8 cellular contexts compared by ENCODE assay signal in the genomic region with DNA sequence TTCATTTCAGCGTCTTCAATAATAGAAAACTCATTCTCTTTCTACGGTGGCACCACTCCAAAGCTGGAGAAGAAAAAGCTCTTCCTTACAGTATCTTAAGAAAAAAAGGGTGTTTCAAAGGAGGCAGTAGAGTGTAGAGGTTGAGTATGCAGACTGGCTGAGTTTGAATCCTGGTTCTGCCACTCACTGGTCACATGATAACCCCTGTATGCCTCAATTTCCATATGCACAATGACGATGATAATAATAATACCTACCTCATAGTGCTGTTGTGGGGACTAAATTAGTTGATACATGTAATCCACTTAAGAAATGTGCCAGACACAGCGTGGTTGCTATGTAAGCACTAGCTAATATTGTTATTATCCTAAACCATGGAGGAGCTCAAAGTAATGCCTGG. TPM values are rescaled to one million over a fixed set of nuclear protein-coding genes. Genes with fewer than 3 reads are reported as not detected.
DNase-seq lines count a peak whose midpoint lies in the region; ATAC-seq and TF ChIP-seq lines count a peak whose summit lies in the region.

No MANE protein-coding gene starts in this region.

- H3K4me3 ChIP-seq in BLaER1 (peak overlapping the region; percentile 96), HUES6 (ENCODE audit: low read depth, low read length) (peak overlapping the region; percentile 89; the same call in 1 of the 2 replicates), mammary epithelial cell (replicated peaks in 1 of 3; ENCODE audit: insufficient read depth in 1 of 3, low read depth in 2 of 3, low read length in 3 of 3) (no peak overlapping the region), brain microvascular endothelial cell (ENCODE audit: low read depth, low read length) (no peak overlapping the region)

- CTCF ChIA-PET in mammary epithelial cell (lab: Charles Lee; ENCODE audit: low non-redundant PET), result no interaction called here

- peak overlapping the region; percentile 89 for H3K4me2 ChIP-seq in BLaER1
- peak overlapping the region; percentile 85 for H3K4me2 ChIP-seq in mammary epithelial cell (ENCODE audit: insufficient read depth, low read depth, low read length)

- no TSS peak for BruUV-seq in mammary epithelial cell (replicated peaks; lab: Mats Ljungman, UMichigan)

- no peak for DNase-seq in mammary epithelial cell
- DNase-seq in nephron progenitor cell, result no peak
- DNase-seq in NCI-H2107 treated with DMSO at 0.1 percent for 48 hours (lab: John Stamatoyannopoulos, UW; ENCODE audit: unreplicated experiment), result no peak
- DNase-seq in germinal center (ENCODE audit: low spot score), result no peak
- DNase-seq in brain microvascular endothelial cell, result no peak

- H3K36me3 ChIP-seq in BLaER1, result peaks cover 38% of the 10 kb centered on the region
- peaks cover 6% of the 10 kb centered on the region for H3K36me3 ChIP-seq in HUES6 (ENCODE audit: control insufficient read depth, insufficient read depth, low read length)
- H3K36me3 ChIP-seq in mammary epithelial cell (ENCODE audit: insufficient read depth, low read length), result no peaks in the 10 kb centered on the region
- no peaks in the 10 kb centered on the region for H3K36me3 ChIP-seq in brain microvascular endothelial cell (replicated peaks)

- no peak overlapping the region for H2AFZ ChIP-seq in mammary epithelial cell (ENCODE audit: low read depth, low read length)

- H3K27ac ChIP-seq in BLaER1 (0 out of 2 replicates have a peak overlapping the region, but pooled peaks have one; percentile 100), HUES6 (ENCODE audit: low read depth, low read length) (no peak overlapping the region), mammary epithelial cell (ENCODE audit: insufficient read depth, low read depth, low read length) (no peak overlapping the region), brain microvascular endothelial cell (no peak overlapping the region)

- H3K36me3 Mint-ChIP-seq in nephron progenitor cell (ENCODE audit: low read depth), result peaks cover 27% of the 10 kb centered on the region

- no peak for TF ChIP-seq CTCF in mammary epithelial cell (conservative IDR thresholded peaks at IDR 0.05 in 1 of 2, IDR thresholded peaks at IDR 0.05 in 1 of 2; ENCODE audit: extremely low read depth in 1 of 2, insufficient read depth in 1 of 2, low read depth in 1 of 2, low read length in 2 of 2)
- TF ChIP-seq CTCF in nephron progenitor cell (IDR thresholded peaks at IDR 0.05), result no peak
- TF ChIP-seq CTCF in brain microvascular endothelial cell (IDR thresholded peaks at IDR 0.05; ENCODE audit: low read depth, low read length, missing control alignments), result no peak

- peaks cover 59% of the 10 kb centered on the region for H3K4me1 Mint-ChIP-seq in nephron progenitor cell

- H3K9me3 Mint-ChIP-seq in nephron progenitor cell, result no peaks in the 10 kb centered on the region

- H3K27me3 ChIP-seq in BLaER1 (no peaks in the 10 kb centered on the region), HUES6 (ENCODE audit: control insufficient read depth, insufficient read depth, low read length) (no peaks in the 10 kb centered on the region), mammary epithelial cell (ENCODE audit: insufficient read depth, low read length) (no peaks in the 10 kb centered on the region), brain microvascular endothelial cell (replicated peaks) (no peaks in the 10 kb centered on the region)

- intact Hi-C loops in mammary epithelial cell (cut with micrococcal nuclease), result no loop called here

- ATAC-seq in HG03469 (IDR thresholded peaks at IDR 0.05; ENCODE audit: unreplicated experiment), result no peak

- H4K20me1 ChIP-seq in BLaER1 (peaks cover 62% of the 10 kb centered on the region), mammary epithelial cell (ENCODE audit: insufficient read depth, low read length) (no peaks in the 10 kb centered on the region)

- H3K4me3 Mint-ChIP-seq in nephron progenitor cell, result peak overlapping the region; percentile 97

- in situ Hi-C loops in mammary epithelial cell (cut with MboI; ENCODE audit: low sequenced_read_pairs in 2 of 2) (no loop called here), brain microvascular endothelial cell (cut with HindIII; ENCODE audit: low pct_ligation_motif_present, low sequenced_read_pairs) (no loop called here)

- H3K9me3 ChIP-seq in BLaER1, result no peaks in the 10 kb centered on the region
- no peaks in the 10 kb centered on the region for H3K9me3 ChIP-seq in HUES6 (ENCODE audit: control insufficient read depth, insufficient read depth, low read depth, low read length)
- H3K9me3 ChIP-seq in mammary epithelial cell (replicated peaks; ENCODE audit: insufficient read depth, low read length), result no peaks in the 10 kb centered on the region

- H3K9ac ChIP-seq in BLaER1, result no peak overlapping the region
- no peak overlapping the region for H3K9ac ChIP-seq in HUES6 (ENCODE audit: low read length)
- no peak overlapping the region for H3K9ac ChIP-seq in mammary epithelial cell (ENCODE audit: insufficient read depth, low read length)

- peaks cover 61% of the 10 kb centered on the region for H3K4me1 ChIP-seq in BLaER1
- peaks cover 34% of the 10 kb centered on the region for H3K4me1 ChIP-seq in HUES6 (ENCODE audit: control insufficient read depth, insufficient read depth, low read length)
- H3K4me1 ChIP-seq in mammary epithelial cell (ENCODE audit: insufficient read depth, low read length), result peaks cover 30% of the 10 kb centered on the region

- dilution Hi-C loops in mammary epithelial cell (cut with HindIII; ENCODE audit: low sequenced_read_pairs), result no loop called here

- H3K79me2 ChIP-seq in mammary epithelial cell (ENCODE audit: insufficient read depth, low read length), result peaks cover 98% of the 10 kb centered on the region

- WGBS in mammary epithelial cell (ENCODE audit: low coverage, missing lambda C conversion rate), result 74% methylated on average over 4 of the region's 4 CpGs

- peak overlapping the region; percentile 74 for H3K27ac Mint-ChIP-seq in nephron progenitor cell

- H3K27me3 Mint-ChIP-seq in nephron progenitor cell (ENCODE audit: low read depth, poor library complexity), result no peaks in the 10 kb centered on the region

RNA-seq across cellular contexts. Expression of a gene that starts 4.5 kb away (rescaled TPM):
- 100 to 1,000 TPM in 1 of 2 donors, 10 to 100 TPM in 1; 42.5 to 109 TPM for total RNA-seq in mammary epithelial cell
- polyA plus RNA-seq in mammary epithelial cell, result 52.0 TPM
- 37.7 TPM for polyA minus RNA-seq in mammary epithelial cell

Comparison
In these comparisons a context has a peak if more than half of its experiments do, and no peak if none do; other contexts are left out.
1. H3K4me3 ChIP-seq: peak in BLaER1 (single experiment) and HUES6 (single experiment); none in mammary epithelial cell (0 of 3) and brain microvascular endothelial cell (single experiment).